ENCODE assay signal across 9 cellular contexts in genomic region chr16:56990407-56991286, GRCh38. TPM values are rescaled to one million over a fixed set of nuclear protein-coding genes. Genes with fewer than 3 reads are reported as not detected.
DNase-seq lines count a peak whose midpoint lies in the region; ATAC-seq and TF ChIP-seq lines count a peak whose summit lies in the region.
"Had no signal": no experiment of that assay in that cellular context is flagged by ENCODE, and none has a peak within 500 bp of the region (broad histone marks: within the 10 kb centered on the region; RNA-seq: fewer than 3 reads in every experiment).

No MANE protein-coding gene starts in this region.

- peaks cover 69 to 97% (median 89%) of the 10 kb centered on the region in 6 donors for H3K4me1 ChIP-seq in spleen

- TF ChIP-seq CTCF in WI38 (IDR thresholded peaks at IDR 0.05; ENCODE audit: low read depth, low read length) (no peak), fibroblast of the aortic adventitia (IDR thresholded peaks at IDR 0.05; ENCODE audit: insufficient read depth, low read length) (no peak), spleen (IDR thresholded peaks at IDR 0.05 in 8 of 11, conservative IDR thresholded peaks at IDR 0.05 in 3 of 11) (no peak)

- H3K9me3 ChIP-seq in spleen = no peaks in the 10 kb centered on the region

- DNase-seq in fibroblast of the aortic adventitia (ENCODE audit: low read depth) (no peak), spleen (peak; percentile 71), anterior cingulate cortex (lab: John Stamatoyannopoulos, UW) (no peak)
- DNase-seq: stimulated activated CD4-positive, alpha-beta T cell treated with anti-CD3 and anti-CD28 coated beads, Interleukin-4, amount 100 ng/mL, for 4 hours had no signal

- intact Hi-C loops in spleen (cut with DNase I; ENCODE audit: low total_unique reads) = no loop called here

- H3K4me3 ChIP-seq in WI38 (ENCODE audit: low read depth, low read length) (peak overlapping the region; percentile 77), fibroblast of the aortic adventitia (ENCODE audit: low read depth, low read length) (peak overlapping the region; percentile 84), spleen (peak overlapping the region; percentile 78 to 98 (median 92))

- peaks cover 0 to 56% (median 2%) of the 10 kb centered on the region in 6 donors for H3K36me3 ChIP-seq in spleen

- ATAC-seq in HG02938 (IDR thresholded peaks at IDR 0.05; ENCODE audit: unreplicated experiment) (no peak), HG02588 (IDR thresholded peaks at IDR 0.05; ENCODE audit: unreplicated experiment) (no peak), HG03097 (IDR thresholded peaks at IDR 0.05; ENCODE audit: low FRiP score, unreplicated experiment) (no peak)

- TF ChIP-seq POLR2A in GM19193 (IDR thresholded peaks at IDR 0.05; ENCODE audit: extremely low read depth, insufficient read depth, insufficient read length) (peak; percentile 65), spleen (IDR thresholded peaks at IDR 0.05) (no peak)

- no peaks in the 10 kb centered on the region for H3K27me3 ChIP-seq in spleen (replicated peaks in 1 of 7)

- 40 to 54% (median 48%) methylated on average over 16 of the region's 16 CpGs for WGBS in spleen, 5 donors

- peak overlapping the region; percentile 91 to 96 (median 93) for H3K27ac ChIP-seq in spleen

RNA-seq across cellular contexts. Expression of gene NLRC5, which starts 1.3 kb away (rescaled TPM):
- total RNA-seq in fibroblast of the aortic adventitia (ENCODE audit: low replicate concordance) (13.0 and 31.0 TPM in 2 replicates), spleen (100 to 1,000 TPM; 206 to 401 (median 237) TPM)
- polyA plus RNA-seq in spleen = 100 to 1,000 TPM in 2 of 3 donors, 10 to 100 TPM in 1; 52.0 to 175 (median 161) TPM

RNA-seq across cellular contexts. Expression of gene CETP, which starts 28.9 kb away (rescaled TPM):
- not detected in 2 replicates for total RNA-seq in fibroblast of the aortic adventitia (ENCODE audit: low replicate concordance)
- 10 to 100 TPM; 15.4 to 73.8 (median 34.5) TPM for total RNA-seq in spleen
- polyA plus RNA-seq in spleen = 10 to 100 TPM in 1 of 3 donors, 1 to 10 TPM in 2; 7.6 to 13.8 (median 9.8) TPM

RNA-seq across cellular contexts. Expression of gene HERPUD1, which starts 58.7 kb away (rescaled TPM):
- total RNA-seq in fibroblast of the aortic adventitia (ENCODE audit: low replicate concordance) (34.0 and 151 TPM in 2 replicates), spleen (100 to 1,000 TPM; 162 to 370 (median 205) TPM)
- 100 to 1,000 TPM in 1 of 3 donors, 10 to 100 TPM in 2; 84.1 to 105 (median 92.5) TPM for polyA plus RNA-seq in spleen

Comparison
In these comparisons a context has a peak if more than half of its experiments do, and no peak if none do; other contexts are left out.
1. RNA of gene CETP, which starts 28.9 kb away (total RNA-seq): 15.4 to 73.8 TPM in spleen; not detected in fibroblast of the aortic adventitia; every median in the first group is over 10 times any median in the second.
2. Peak in every context shown above with its lines, with median percentiles within 50 percentile points of each other: H3K4me3 ChIP-seq.